9 cellular contexts compared by ENCODE assay signal in genomic region chr5:150156033-150156381, GRCh38. TPM values are rescaled to one million over a fixed set of nuclear protein-coding genes. Genes with fewer than 3 reads are reported as not detected.
DNase-seq lines count a peak whose midpoint lies in the region; ATAC-seq and TF ChIP-seq lines count a peak whose summit lies in the region.
"Had no signal": no experiment of that assay in that cellular context is flagged by ENCODE, and none has a peak within 500 bp of the region (broad histone marks: within the 10 kb centered on the region; RNA-seq: fewer than 3 reads in every experiment).

No MANE protein-coding gene starts in this region.

- H3K4me1 ChIP-seq in gastroesophageal sphincter (peaks cover 0 to 69% (median 25%) of the 10 kb centered on the region in 3 donors), spleen (peaks cover 11 to 65% (median 22%) of the 10 kb centered on the region in 6 donors)

- no peak for DNase-seq in T-cell
- DNase-seq in spleen: no peak
- DNase-seq: NCI-H1930 had no signal

- H3K27ac Mint-ChIP-seq in T-cell: no peak overlapping the region

- H3K9me3 ChIP-seq in gastroesophageal sphincter: no peaks in the 10 kb centered on the region
- H3K9me3 ChIP-seq in spleen: no peaks in the 10 kb centered on the region

- CTCF ChIA-PET in T-cell (lab: Charles Lee): no interaction called here

- ATAC-seq in GM19035 (IDR thresholded peaks at IDR 0.05; ENCODE audit: unreplicated experiment): peak; percentile 15
- peak in 1 of 4 experiments; percentile 18 for ATAC-seq in T-cell (replicated peaks in 1 of 4)
- no peak for ATAC-seq in gastroesophageal sphincter
- no peak for ATAC-seq in HG03175 (IDR thresholded peaks at IDR 0.05; ENCODE audit: unreplicated experiment)
- ATAC-seq in HG02973 (IDR thresholded peaks at IDR 0.05; ENCODE audit: unreplicated experiment): no peak
- ATAC-seq in GM19328 (IDR thresholded peaks at IDR 0.05; ENCODE audit: unreplicated experiment): no peak
- no peak for ATAC-seq in HG03139 (IDR thresholded peaks at IDR 0.05; ENCODE audit: unreplicated experiment)

- H3K27ac ChIP-seq in gastroesophageal sphincter (peak overlapping the region; percentile 81 to 93 (median 90)), spleen (peak overlapping the region in 7 of 8 donors; percentile 63 to 83 (median 78))

- peaks cover 27 to 33% of the 10 kb centered on the region in 2 donors for H3K27me3 Mint-ChIP-seq in T-cell

- WGBS in gastroesophageal sphincter (ENCODE audit: low coverage in 1 of 2), 2 donors: 0 to 8% methylated on average over 2 to 7 of the region's 9 CpGs
- WGBS in spleen, 5 donors: 2 to 8% (median 3%) methylated on average over 9 of the region's 9 CpGs

- peaks cover 5 to 9% (median 7%) of the 10 kb centered on the region in 3 donors for H3K4me1 Mint-ChIP-seq in T-cell

- H3K27me3 ChIP-seq in gastroesophageal sphincter: no peaks in the 10 kb centered on the region
- H3K27me3 ChIP-seq in spleen (replicated peaks in 1 of 7): peaks cover 0 to 19% (median 0%) of the 10 kb centered on the region in 7 donors

- intact Hi-C loops in spleen (cut with DNase I; ENCODE audit: low total_unique reads): no loop called here

- peak overlapping the region; percentile 63 to 66 for H3K4me3 ChIP-seq in gastroesophageal sphincter
- H3K4me3 ChIP-seq in spleen: peak overlapping the region; percentile 31 to 71 (median 44)

- H3K36me3 Mint-ChIP-seq in T-cell: no peaks in the 10 kb centered on the region

- TF ChIP-seq CTCF in gastroesophageal sphincter (IDR thresholded peaks at IDR 0.05) (no peak), spleen (IDR thresholded peaks at IDR 0.05 in 8 of 11, conservative IDR thresholded peaks at IDR 0.05 in 3 of 11) (no peak)

- no peaks in the 10 kb centered on the region for H3K9me3 Mint-ChIP-seq in T-cell

- H3K4me3 Mint-ChIP-seq in T-cell: peak overlapping the region; percentile 81 to 91 (median 85)

- H3K36me3 ChIP-seq in gastroesophageal sphincter (peaks cover 0 to 11% of the 10 kb centered on the region in 2 donors), spleen (peaks cover 0 to 3% (median 0%) of the 10 kb centered on the region in 6 donors)

- POLR2A ChIA-PET in T-cell (lab: Charles Lee): no interaction called here

- TF ChIP-seq EP300 in gastroesophageal sphincter (IDR thresholded peaks at IDR 0.05): no peak

- TF ChIP-seq POLR2A in gastroesophageal sphincter (IDR thresholded peaks at IDR 0.05) (no peak), spleen (IDR thresholded peaks at IDR 0.05) (no peak)

RNA-seq across cellular contexts. Expression of gene PDGFRB, which starts 0.4 kb away (rescaled TPM):
- 1 to 10 TPM in 3 of 5 donors, under 1 TPM in 2; 0.32 to 3.6 (median 1.6) TPM for total RNA-seq in T-cell
- 100 to 1,000 TPM in 3 of 4 donors, 10 to 100 TPM in 1; 87.5 to 161 (median 113) TPM for total RNA-seq in gastroesophageal sphincter
- total RNA-seq in spleen: 100 to 1,000 TPM in 3 of 7 donors, 10 to 100 TPM in 4; 66.8 to 144 (median 97.1) TPM
- 10 to 100 TPM; 12.8 to 27.4 (median 14.2) TPM for polyA plus RNA-seq in spleen

RNA-seq across cellular contexts. Expression of gene CDX1, which starts 10.6 kb away (rescaled TPM):
- total RNA-seq in T-cell: under 1 TPM in 1 of 5 donors, not detected in 4; 0.23 TPM
- total RNA-seq in gastroesophageal sphincter: not detected
- total RNA-seq in spleen: under 1 TPM in 2 of 7 donors, not detected in 5; 0.25 to 0.47 TPM
- 1 to 10 TPM in 1 of 3 donors, under 1 TPM in 2; 0.26 to 1.3 (median 0.41) TPM for polyA plus RNA-seq in spleen

RNA-seq across cellular contexts. Expression of gene SLC6A7, which starts 33.9 kb away (rescaled TPM):
- total RNA-seq in T-cell: not detected
- total RNA-seq in gastroesophageal sphincter: not detected
- total RNA-seq in spleen: not detected
- polyA plus RNA-seq in spleen: under 1 TPM in 2 of 3 donors, not detected in 1; 0.03 to 0.10 TPM

Comparison
In these comparisons a context has a peak if more than half of its experiments do, and no peak if none do; other contexts are left out.
1. RNA of gene PDGFRB, which starts 0.4 kb away (total RNA-seq): 87.5 to 161 TPM in gastroesophageal sphincter and 66.8 to 144 TPM in spleen; 0.32 to 3.6 TPM in T-cell; every median in the first group is over 10 times any median in the second.